13 cellular contexts compared by ENCODE assay signal in genomic region chr7:97772034-97772891, GRCh38. TPM values are rescaled to one million over a fixed set of nuclear protein-coding genes. Genes with fewer than 3 reads are reported as not detected.
"Had no signal": no experiment of that assay in that cellular context is flagged by ENCODE, and none has a peak within 500 bp of the region (broad histone marks: within the 10 kb centered on the region; RNA-seq: fewer than 3 reads in every experiment).

No MANE protein-coding gene starts in this region.

- ATAC-seq: esophagus mucosa; natural killer cell; right cardiac atrium; stimulated activated effector memory CD8-positive, alpha-beta T cell treated with anti-CD3 and anti-CD28 coated beads, Interleukin-12 subunit alpha, Interleukin-12 subunit beta, amount 100 ng/mL, for 72 hours had no signal

- DNase-seq: activated naive CD4-positive, alpha-beta T cell treated with anti-CD3 and anti-CD28 coated beads, Interleukin-2, amount 50 U/mL, for 16 hours; amniotic stem cell; midbrain; natural killer cell; right cardiac atrium; tibial artery had no signal

- H3K27me3 ChIP-seq: tibial artery had no signal

- H3K4me3 Mint-ChIP-seq: brain; central memory CD8-positive, alpha-beta T cell; dendritic cell treated with granulocyte-macrophage colony-stimulating factor and Interleukin-4, amounts not matched to agents 40 ng/mL and 50 ng/mL, for 4 days; natural killer cell; stimulated activated effector memory CD8-positive, alpha-beta T cell treated with anti-CD3 and anti-CD28 coated beads, Interleukin-12 subunit alpha, Interleukin-12 subunit beta, amount 100 ng/mL, for 72 hours had no signal

- H3K27ac Mint-ChIP-seq: activated T-helper 2 cell treated with anti-CD3 and anti-CD28 coated beads, Interferon-gamma antibody, Interleukin-2, Interleukin-4, amounts not matched to agents 10 μg/mL and 5 μg/mL and 100 μg/mL, durations not matched to agents 14 hours and 24 hours and 36 hours; brain; dendritic cell treated with granulocyte-macrophage colony-stimulating factor and Interleukin-4, amounts not matched to agents 40 ng/mL and 50 ng/mL, for 4 days; natural killer cell; stimulated activated effector memory CD8-positive, alpha-beta T cell treated with anti-CD3 and anti-CD28 coated beads, Interleukin-12 subunit alpha, Interleukin-12 subunit beta, amount 100 ng/mL, for 72 hours had no signal

- H3K4me3 ChIP-seq: lung, tibial artery had no signal

- H3K4me1 Mint-ChIP-seq: brain; central memory CD8-positive, alpha-beta T cell; natural killer cell; stimulated activated effector memory CD8-positive, alpha-beta T cell treated with anti-CD3 and anti-CD28 coated beads, Interleukin-12 subunit alpha, Interleukin-12 subunit beta, amount 100 ng/mL, for 72 hours had no signal

- H3K27ac ChIP-seq: tibial artery had no signal

- H3K9me3 Mint-ChIP-seq: activated T-helper 2 cell treated with anti-CD3 and anti-CD28 coated beads, Interferon-gamma antibody, Interleukin-2, Interleukin-4, amounts not matched to agents 10 μg/mL and 5 μg/mL and 100 μg/mL, durations not matched to agents 14 hours and 24 hours and 36 hours; brain; central memory CD8-positive, alpha-beta T cell; dendritic cell treated with granulocyte-macrophage colony-stimulating factor and Interleukin-4, amounts not matched to agents 40 ng/mL and 50 ng/mL, for 4 days; natural killer cell; stimulated activated effector memory CD8-positive, alpha-beta T cell treated with anti-CD3 and anti-CD28 coated beads, Interleukin-12 subunit alpha, Interleukin-12 subunit beta, amount 100 ng/mL, for 72 hours had no signal

- H3K27me3 Mint-ChIP-seq: dendritic cell treated with granulocyte-macrophage colony-stimulating factor and Interleukin-4, amounts not matched to agents 40 ng/mL and 50 ng/mL, for 4 days had no signal

- H3K36me3 ChIP-seq: tibial artery had no signal

- H3K4me1 ChIP-seq: tibial artery had no signal

- H3K9me3 ChIP-seq: tibial artery had no signal

- H3K36me3 Mint-ChIP-seq: brain; natural killer cell; stimulated activated effector memory CD8-positive, alpha-beta T cell treated with anti-CD3 and anti-CD28 coated beads, Interleukin-12 subunit alpha, Interleukin-12 subunit beta, amount 100 ng/mL, for 72 hours had no signal

RNA-seq across cellular contexts. Expression of gene TAC1, which starts 40.4 kb away (rescaled TPM):
- total RNA-seq: esophagus mucosa, lung, natural killer cell had no signal
